In genomic region chr1:44585315-44585920, GRCh38 we compare ENCODE assay signal across 23 cellular contexts.
A peak's percentile ranks its signal among the peaks of the same experiment; 100 is the strongest.
DNase-seq lines count a peak whose midpoint lies in the region; ATAC-seq, FAIRE-seq and TF ChIP-seq lines count a peak whose summit lies in the region.
"Had no signal": no experiment of that assay in that cellular context is flagged by ENCODE, and none has a peak within 500 bp of the region (broad histone marks: within the 10 kb centered on the region; RNA-seq: fewer than 3 reads in every experiment).

No MANE protein-coding gene starts in this region.

- TF ChIP-seq POLR2A in A549 (IDR thresholded peaks at IDR 0.05; ENCODE audit: low read length) (no peak), H1 (IDR thresholded peaks at IDR 0.05; ENCODE audit: control extremely low read depth in 1 of 2, low read depth in 2 of 2, low read length in 2 of 2) (no peak), sigmoid colon (IDR thresholded peaks at IDR 0.05) (no peak)

- no peak overlapping the region for H3K23ac ChIP-seq in H1 (ENCODE audit: insufficient read length)

- FAIRE-seq in A549 (lab: Jason Lieb, UNC) (no peak), H1 (lab: Jason Lieb, UNC) (no peak)
- FAIRE-seq: G401.6 had no signal

- H3K4me2 ChIP-seq in A549 (no peak overlapping the region), Karpas-422 (ENCODE audit: low read depth, low read length, poor library complexity, severe bottlenecking) (peak overlapping the region; percentile 11), H1 (ENCODE audit: insufficient read depth in 1 of 2, low read depth in 2 of 2, low read length in 2 of 2) (no peak overlapping the region)

- WGBS in A549 (ENCODE audit: missing lambda C conversion rate) = 46% methylated on average over 4 of the region's 4 CpGs
- 83% methylated on average over 4 of the region's 4 CpGs; no CpG with 5 or more reads in 1 of the 2 experiments for WGBS in H1 (ENCODE audit: extremely low coverage in 1 of 2, insufficient coverage in 1 of 2, insufficient read length in 1 of 2, insufficient replicate concordance in 2 of 2, low coverage in 1 of 2, low lambda C conversion rate in 2 of 2, missing lambda C conversion rate in 1 of 2), 2 experiments
- 18 to 50% methylated on average over 4 of the region's 4 CpGs for WGBS in sigmoid colon, 2 donors

- H3K18ac ChIP-seq in H1 (ENCODE audit: extremely low read depth, low read length) = no peak overlapping the region

- no peaks in the 10 kb centered on the region for H3K9me2 ChIP-seq in Karpas-422 (replicated peaks; ENCODE audit: insufficient read depth, low read length)

- no peak overlapping the region for H3K4ac ChIP-seq in H1 (replicated peaks; ENCODE audit: insufficient read length, low read depth, low read length)

- H3K79me1 ChIP-seq in H1 (ENCODE audit: low read depth, low read length) = peaks cover 5% of the 10 kb centered on the region; the same call in 1 of the 2 replicates

- H3K27me3 ChIP-seq in Karpas-422 (ENCODE audit: low read length) (no peaks in the 10 kb centered on the region), H1 (replicated peaks in 1 of 4; ENCODE audit: control insufficient read depth in 3 of 4, extremely low read depth in 1 of 4, insufficient read depth in 3 of 4, low read length in 3 of 4) (no peaks in the 10 kb centered on the region; a peak in 1 of 7 replicates), sigmoid colon (peaks cover 0 to 15% (median 0%) of the 10 kb centered on the region in 3 donors)
- H3K27me3 ChIP-seq: Peyer's patch had no signal

- in situ Hi-C loops in GM13976 (cut with MboI; ENCODE audit: low sequenced_read_pairs, unreplicated experiment) = no loop called here

- POLR2A ChIA-PET in A549 (lab: Yijun Ruan, JAX) = no interaction called here
- POLR2A ChIA-PET in H1 (lab: Charles Lee; ENCODE audit: partially characterized antibody) = no interaction called here

- H2BK120ac ChIP-seq in H1 (replicated peaks; ENCODE audit: low read depth, low read length) = no peak overlapping the region

- TF ChIP-seq CTCF in A549 (IDR thresholded peaks at IDR 0.05) (no peak), H1 (IDR thresholded peaks at IDR 0.05; ENCODE audit: control extremely low read depth in 1 of 3, insufficient read depth in 1 of 3, low read depth in 1 of 3, low read length in 3 of 3) (no peak), GM13976 (IDR thresholded peaks at IDR 0.05; ENCODE audit: borderline replicate concordance, control extremely low read depth, extremely low read depth, insufficient read depth, missing control alignments) (no peak), sigmoid colon (IDR thresholded peaks at IDR 0.05) (no peak)

- no peak overlapping the region for H2BK15ac ChIP-seq in H1 (ENCODE audit: low read length)

- no peaks in the 10 kb centered on the region for H3K4me1 ChIP-seq in A549
- H3K4me1 ChIP-seq in Karpas-422 (ENCODE audit: low read length) = peaks cover 10% of the 10 kb centered on the region
- H3K4me1 ChIP-seq in H1 (replicated peaks in 1 of 4; ENCODE audit: control insufficient read depth in 3 of 4, insufficient read depth in 4 of 4, low read length in 3 of 4) = peaks cover 0 to 11% (median 5%) of the 10 kb centered on the region in 4 experiments; a peak in 5 of 7 replicates
- no peaks in the 10 kb centered on the region for H3K4me1 ChIP-seq in sigmoid colon

- H2BK12ac ChIP-seq in H1 (ENCODE audit: low read depth, low read length) = no peak overlapping the region

- H3K36me3 ChIP-seq in Karpas-422 (ENCODE audit: insufficient read depth, low read length) = no peaks in the 10 kb centered on the region
- no peaks in the 10 kb centered on the region for H3K36me3 ChIP-seq in H1 (ENCODE audit: control insufficient read depth in 2 of 4, insufficient read depth in 4 of 4, low read length in 3 of 4)
- H3K36me3 ChIP-seq in sigmoid colon = no peaks in the 10 kb centered on the region
- H3K36me3 ChIP-seq: Peyer's patch had no signal

- CTCF ChIA-PET in A549 (lab: Yijun Ruan, JAX) = interaction anchor here (0.9 to 2.9 kb wide), 2 partner anchors 9 to 67 kb away, joined by 3 to 24 read pairs; no protein-coding TSS in a partner anchor
- CTCF ChIA-PET in H1 (lab: Charles Lee; ENCODE audit: partially characterized antibody) = interaction anchor here (1.2 to 5.4 kb wide), 5 partner anchors 9 to 208 kb away, joined by 4 to 53 read pairs (median 13); no protein-coding TSS in a partner anchor

- no peak for TF ChIP-seq EP300 in A549 (IDR thresholded peaks at IDR 0.05)
- no peak for TF ChIP-seq EP300 in H1 (IDR thresholded peaks at IDR 0.05; ENCODE audit: borderline replicate concordance in 1 of 2, low read depth in 2 of 2, low read length in 2 of 2)
- TF ChIP-seq EP300 in sigmoid colon (IDR thresholded peaks at IDR 0.05) = no peak

- H3K27ac ChIP-seq in A549 = no peak overlapping the region
- no peak overlapping the region for H3K27ac ChIP-seq in Karpas-422 (ENCODE audit: low read length)
- peak overlapping the region; percentile 22 for H3K27ac ChIP-seq in angular gyrus (ENCODE audit: low read depth, low read length)
- no peak overlapping the region for H3K27ac ChIP-seq in H1 (ENCODE audit: low read depth, low read length)
- no peak overlapping the region for H3K27ac ChIP-seq in sigmoid colon
- H3K27ac ChIP-seq: GM23248 had no signal

- intact Hi-C loops in sigmoid colon (cut with DNase I) = no loop called here

- no peak overlapping the region for H4K91ac ChIP-seq in H1 (replicated peaks; ENCODE audit: insufficient read length, low read length)

- H4K20me1 ChIP-seq in Karpas-422 (ENCODE audit: insufficient read depth, low read depth, low read length) (no peaks in the 10 kb centered on the region), H1 (replicated peaks in 1 of 2; ENCODE audit: control insufficient read depth in 1 of 2, insufficient read depth in 2 of 2, low read length in 2 of 2) (no peaks in the 10 kb centered on the region)

- no peaks in the 10 kb centered on the region for H3K79me2 ChIP-seq in Karpas-422 (ENCODE audit: low read length)
- H3K79me2 ChIP-seq in H1 (ENCODE audit: control insufficient read depth in 1 of 2, insufficient read depth in 2 of 2, low read length in 2 of 2) = no peaks in the 10 kb centered on the region

- H4K5ac ChIP-seq in H1 (ENCODE audit: insufficient read length, low read depth, low read length) = no peak overlapping the region

- no peaks in the 10 kb centered on the region for H3K23me2 ChIP-seq in H1 (ENCODE audit: low read depth, low read length)

- no peak overlapping the region for H3K4me3 ChIP-seq in A549
- no peak overlapping the region for H3K4me3 ChIP-seq in Karpas-422 (ENCODE audit: low read length)
- H3K4me3 ChIP-seq in H1 (ENCODE audit: extremely low read depth in 1 of 4, insufficient read depth in 2 of 4, low read depth in 3 of 4, low read length in 4 of 4) = no peak overlapping the region
- H3K4me3 ChIP-seq in sigmoid colon = no peak overlapping the region
- H3K4me3 ChIP-seq: GM23248, Peyer's patch had no signal

- H3K56ac ChIP-seq in H1 (replicated peaks; ENCODE audit: insufficient read length, low read depth, low read length) = no peak overlapping the region

- no peak overlapping the region; the same call in 1 of the 2 replicates for H2BK5ac ChIP-seq in H1 (ENCODE audit: low read depth, low read length)

- H2AK5ac ChIP-seq in H1 (ENCODE audit: low read depth, low read length) = no peak overlapping the region

- TF ChIP-seq RAD21 in A549 (conservative IDR thresholded peaks at IDR 0.05 in 1 of 2, IDR thresholded peaks at IDR 0.05 in 1 of 2) (no peak), H1 (IDR thresholded peaks at IDR 0.05 in 1 of 2, conservative IDR thresholded peaks at IDR 0.05 in 1 of 2; ENCODE audit: low read depth in 2 of 2, low read length in 2 of 2) (no peak)

- no peak overlapping the region for H4K8ac ChIP-seq in H1 (ENCODE audit: extremely low read depth, insufficient read depth, low read length)

- no peak overlapping the region for H2BK20ac ChIP-seq in H1 (ENCODE audit: low read length)

- H3K9ac ChIP-seq in Karpas-422 (ENCODE audit: low read length) = no peak overlapping the region
- H3K9ac ChIP-seq in H1 (replicated peaks in 1 of 4; ENCODE audit: extremely low read depth in 1 of 4, low read depth in 3 of 4, low read length in 3 of 4) = no peak overlapping the region
- H3K9ac ChIP-seq: GM23248 had no signal

- no peak for DNase-seq in A549 (ENCODE audit: low read depth in 1 of 2, low spot score in 1 of 2)
- DNase-seq in Karpas-422 = no peak
- no peak for DNase-seq in H1 (ENCODE audit: low read depth in 1 of 2, low spot score in 2 of 2)
- DNase-seq in Kasumi-1 (lab: John Stamatoyannopoulos, UW) = no peak
- DNase-seq in GM13976 (ENCODE audit: low spot score) = no peak
- DNase-seq in sigmoid colon = no peak
- no peak for DNase-seq in RPMI8226
- DNase-seq: C1 segment of cervical spinal cord; CD4-positive, alpha-beta memory T cell; COR-L47; GM23248; H9; HFFc6; NCI-H1694 treated with DMSO at 0.1 percent for 48 hours; NCI-H2081; NCI-H345; NCI-H510A treated with DMSO at 0.1 percent for 48 hours; NCI-H774; Peyer's patch; T-helper 17 cell had no signal

- H3K9me3 ChIP-seq in A549 (no peaks in the 10 kb centered on the region), Karpas-422 (ENCODE audit: low read length) (no peaks in the 10 kb centered on the region), H1 (ENCODE audit: insufficient read depth in 2 of 2, low read depth in 1 of 2, low read length in 1 of 2) (no peaks in the 10 kb centered on the region), sigmoid colon (no peaks in the 10 kb centered on the region)
- H3K9me3 ChIP-seq: Peyer's patch had no signal

- ATAC-seq in A549 = no peak
- ATAC-seq: SK-N-SH treated with all-trans-retinoic acid at 6 μM for 48 hours, T-helper 17 cell had no signal

- H3K14ac ChIP-seq in H1 (ENCODE audit: insufficient read length) = no peak overlapping the region

- H2AFZ ChIP-seq in Karpas-422 (ENCODE audit: low read length) = no peak overlapping the region
- H2AFZ ChIP-seq in H1 (ENCODE audit: low read length) = no peak overlapping the region
- H2AFZ ChIP-seq: GM23248 had no signal

TF ChIP-seq in A549, 52 proteins besides CTCF, POLR2A, EP300 and RAD21:
- TF ChIP-seq MAFK (IDR thresholded peaks at IDR 0.05; ENCODE audit: partially characterized antibody) = peak; percentile 14
- TF ChIP-seq ZFP36 (IDR thresholded peaks at IDR 0.05; ENCODE audit: borderline replicate concordance, partially characterized antibody) = no peak
TF ChIP-seq in A549: peak in this region for 1.

TF ChIP-seq in H1, 55 proteins besides CTCF, POLR2A, EP300 and RAD21:
- TF ChIP-seq GABPA (IDR thresholded peaks at IDR 0.05; ENCODE audit: borderline replicate concordance, insufficient read depth, low read length) (no peak), KDM1A (IDR thresholded peaks at IDR 0.05; ENCODE audit: borderline replicate concordance, low read length) (peak; percentile 46; the same call in 1 of the 2 replicates)

Comparison
In these comparisons a context has a peak if more than half of its experiments do, and no peak if none do; other contexts are left out.
1. Of the 18 proteins assayed by ChIP-seq in both H1 and A549: peak only in H1: KDM1A; only in A549: MAFK; in both: none; in neither: 16.